ENCODE assay signal across 1 cellular context in the genomic region with DNA sequence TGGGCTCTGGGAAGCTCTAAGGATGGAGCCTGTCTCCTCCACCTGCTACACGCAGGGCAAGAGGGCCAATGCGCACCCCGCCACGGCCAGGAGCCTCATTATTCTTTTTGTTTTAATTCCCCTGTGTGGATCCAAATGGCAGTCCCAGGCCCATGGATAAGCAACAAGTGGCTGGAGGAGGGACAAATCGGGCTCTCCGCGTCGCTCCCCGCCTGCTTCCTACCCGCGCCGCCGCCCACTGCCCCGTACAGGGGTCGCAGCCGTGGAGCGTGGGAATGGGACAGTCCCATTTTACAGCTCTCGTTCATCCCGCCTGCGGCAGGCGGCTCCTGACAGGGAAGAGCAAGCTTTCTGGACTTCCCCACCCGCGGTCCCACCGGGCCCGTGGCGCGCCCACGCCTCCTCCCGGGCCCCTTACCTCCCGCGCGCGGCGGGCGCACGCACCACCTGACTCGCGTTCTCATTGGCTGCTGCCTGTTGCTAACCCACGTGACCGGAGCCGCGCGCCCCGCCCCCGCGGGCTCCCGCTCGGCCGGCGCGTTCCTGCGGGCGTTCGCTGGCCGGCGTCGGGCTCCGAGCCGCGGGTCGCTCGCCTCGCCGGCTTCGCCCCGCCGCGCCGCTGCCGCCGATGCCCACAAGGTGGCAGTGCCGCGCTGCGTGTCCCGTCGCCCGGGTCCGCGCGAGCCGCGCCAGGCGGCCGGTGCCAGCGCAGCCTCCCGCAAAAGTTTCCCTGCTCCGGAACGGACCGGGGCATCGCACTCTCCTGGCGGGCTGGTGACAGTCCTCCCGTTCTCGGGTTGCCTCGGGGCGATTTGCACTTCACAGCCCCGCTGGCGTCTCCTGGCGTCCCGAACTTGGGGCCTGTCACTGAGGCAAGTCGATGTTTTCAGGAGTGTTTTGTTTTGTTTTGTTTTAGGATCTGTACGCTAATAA.
TF ChIP-seq lines count a peak whose summit lies in the region.

No MANE protein-coding gene starts in this region.

TF ChIP-seq in H1, 55 proteins besides CTCF, POLR2A, EP300 and RAD21 (continued from another document):
- TF ChIP-seq HDAC2 (IDR thresholded peaks at IDR 0.05; ENCODE audit: borderline replicate concordance in 1 of 2, low read depth in 2 of 2, low read length in 2 of 2) = peak in 1 of 2 experiments; percentile 78; a peak in 1 of 4 replicates
- TF ChIP-seq TAF1 (IDR thresholded peaks at IDR 0.05; ENCODE audit: low read depth, low read length) = no peak
